35 cellular contexts compared by ENCODE assay signal in the genomic region with DNA sequence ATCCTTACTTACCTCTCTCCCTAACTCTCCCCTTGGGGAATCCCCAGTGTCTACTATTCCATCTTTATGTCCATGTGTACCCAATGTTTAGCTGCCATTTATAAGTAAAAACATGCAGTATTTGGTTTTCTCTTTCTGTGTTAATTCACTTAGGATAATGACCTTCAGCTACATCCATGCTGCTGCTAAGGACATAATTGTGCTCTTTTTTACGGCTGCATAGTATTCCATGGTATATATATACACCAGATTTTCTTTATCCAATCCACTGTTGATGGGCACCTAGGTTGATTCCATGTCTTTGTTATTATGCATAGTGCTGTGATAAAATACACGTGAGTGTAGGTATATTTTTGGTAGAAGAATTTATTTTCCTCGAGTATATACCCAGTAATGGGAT.
"Had no signal": no experiment of that assay in that cellular context is flagged by ENCODE, and none has a peak within 500 bp of the region (broad histone marks: within the 10 kb centered on the region; RNA-seq: fewer than 3 reads in every experiment).

No MANE protein-coding gene starts in this region.

- DNase-seq: Karpas-422, Kasumi-1, MG63, MM.1S, MV-4-11, NCI-H1048, NCI-H1092, NCI-H1092 treated with DMSO at 0.1 percent for 48 hours, NCI-H1105, NCI-H1105 treated with DMSO at 0.1 percent for 48 hours, NCI-H1417, NCI-H1417 treated with DMSO at 0.1 percent for 48 hours, NCI-H1436, NCI-H1436 treated with DMSO at 0.1 percent for 48 hours, NCI-H146, NCI-H1694, NCI-H1694 treated with DMSO at 0.1 percent for 48 hours, NCI-H187, NCI-H187 treated with DMSO at 0.1 percent for 48 hours, NCI-H1930, NCI-H2029, NCI-H2029 treated with DMSO at 0.1 percent for 48 hours, NCI-H2081, NCI-H2081 treated with DMSO at 0.1 percent for 48 hours, NCI-H2107, NCI-H2171, NCI-H2171 treated with DMSO at 0.1 percent for 48 hours, NCI-H2227 treated with DMSO at 0.1 percent for 48 hours, NCI-H226, NCI-H345, NCI-H446, NCI-H446 treated with DMSO at 0.1 percent for 48 hours, NCI-H510A, NCI-H510A treated with DMSO at 0.1 percent for 48 hours, NCI-H524 had no signal

- H3K9me3 ChIP-seq: MG63 had no signal

- H3K36me3 ChIP-seq: MG63 had no signal

- H3K4me3 ChIP-seq: MG63 had no signal

- H3K27me3 ChIP-seq: MG63 had no signal
